In the genomic region with DNA sequence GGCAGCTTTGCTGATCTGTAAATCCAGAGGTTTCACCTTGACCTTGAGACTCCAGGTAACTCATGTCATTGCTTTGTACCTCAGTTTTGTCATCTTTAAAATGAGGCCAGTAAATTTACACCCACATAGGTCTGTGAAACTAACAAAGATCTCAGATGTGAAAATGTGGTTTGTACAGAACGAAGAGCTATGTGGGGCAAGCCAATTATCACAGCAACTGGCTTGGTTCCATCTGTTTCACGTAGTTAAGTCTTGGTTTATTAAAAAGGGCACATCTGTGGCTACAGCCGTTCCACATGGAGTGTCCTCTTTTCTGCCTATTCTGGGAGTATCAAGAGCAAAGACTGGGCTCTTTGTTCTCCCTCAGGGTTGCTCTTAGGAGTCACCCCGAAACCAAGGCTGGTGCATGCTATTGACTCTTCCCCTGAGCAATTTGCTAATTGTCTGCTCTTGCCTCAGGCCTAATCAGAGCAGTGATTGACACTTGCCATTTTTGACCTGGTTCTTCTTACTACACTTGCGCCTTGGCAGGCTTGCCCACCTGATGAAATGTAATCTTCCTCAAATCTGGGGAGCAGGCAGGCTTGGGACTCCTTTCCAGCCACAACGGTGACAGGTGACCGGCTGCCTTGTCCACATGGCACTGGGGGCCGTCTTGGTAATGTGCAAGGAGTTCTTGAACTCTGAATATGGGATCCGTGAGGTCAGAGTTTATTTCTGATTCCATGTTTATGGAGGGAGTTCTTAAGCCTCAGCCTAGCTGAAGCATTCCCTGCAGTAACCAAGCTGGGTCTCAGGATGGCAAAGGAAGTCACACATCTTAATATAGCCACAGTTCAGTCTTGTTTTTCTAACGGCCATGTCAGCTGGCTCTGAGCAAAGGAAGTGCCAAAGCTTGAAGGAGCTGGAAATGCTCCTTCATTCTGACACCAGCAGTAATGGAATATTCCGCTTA, we compare ENCODE assay signal across 15 cellular contexts. TPM values are rescaled to one million over a fixed set of nuclear protein-coding genes. Genes with fewer than 3 reads are reported as not detected.
DNase-seq lines count a peak whose midpoint lies in the region; ATAC-seq and TF ChIP-seq lines count a peak whose summit lies in the region.
"Had no signal": no experiment of that assay in that cellular context is flagged by ENCODE, and none has a peak within 500 bp of the region (broad histone marks: within the 10 kb centered on the region; RNA-seq: fewer than 3 reads in every experiment).

No MANE protein-coding gene starts in this region.

- DNase-seq in NCI-H524 treated with DMSO at 0.1 percent for 48 hours (lab: John Stamatoyannopoulos, UW), result peak; percentile 54
- DNase-seq in myocyte (ENCODE audit: low read depth), result peak; percentile 94
- no peak for DNase-seq in stimulated activated CD4-positive, alpha-beta T cell treated with anti-CD3 and anti-CD28 coated beads, Interleukin-4, amount 100 ng/mL, for 4 hours
- no peak for DNase-seq in mesothelial cell of epicardium (ENCODE audit: low spot score in 2 of 2, unreplicated experiment in 2 of 2)
- no peak for DNase-seq in activated gamma-delta T cell (lab: John Stamatoyannopoulos, UW)
- DNase-seq in COLO829 (ENCODE audit: low spot score), result no peak
- DNase-seq: central memory CD4-positive, alpha-beta T cell; H9; islet precursor cell; NCI-H2081 treated with DMSO at 0.1 percent for 48 hours; SHP77; small intestine had no signal

- no peaks in the 10 kb centered on the region for H3K9me3 ChIP-seq in BLaER1 treated with 17β-estradiol and CSF1 and Interleukin-3, amounts not matched to agents 10 nM and 100 nM (replicated peaks in 1 of 11)

- peak overlapping the region in 8 of 11 experiments; percentile 2 to 55 (median 40); a peak in 12 of 22 replicates for H3K9ac ChIP-seq in BLaER1 treated with 17β-estradiol and CSF1 and Interleukin-3, amounts not matched to agents 10 nM and 100 nM

- peaks cover 9% of the 10 kb centered on the region for H3K36me3 Mint-ChIP-seq in mesothelial cell of epicardium
- H3K36me3 Mint-ChIP-seq: activated naive CD4-positive, alpha-beta T cell treated with anti-CD3 and anti-CD28 coated beads, Interleukin-2, amount 50 U/mL, for 72 hours had no signal

- H3K27me3 ChIP-seq in BLaER1 treated with 17β-estradiol and CSF1 and Interleukin-3, amounts not matched to agents 10 nM and 100 nM, result no peaks in the 10 kb centered on the region

- no peak overlapping the region for H3K27ac Mint-ChIP-seq in mesothelial cell of epicardium
- H3K27ac Mint-ChIP-seq: H9 had no signal

- ATAC-seq in GM18858 (IDR thresholded peaks at IDR 0.05; ENCODE audit: unreplicated experiment), result peak; percentile 47
- ATAC-seq: activated naive CD4-positive, alpha-beta T cell treated with anti-CD3 and anti-CD28 coated beads, Interleukin-2, amount 50 U/mL, for 72 hours had no signal

- H3K27ac ChIP-seq in BLaER1 treated with 17β-estradiol and CSF1 and Interleukin-3, amounts not matched to agents 10 nM and 100 nM, result peak overlapping the region in 9 of 11 experiments; percentile 14 to 75 (median 62); a peak in 16 of 22 replicates

- H3K4me1 Mint-ChIP-seq in mesothelial cell of epicardium, result no peaks in the 10 kb centered on the region
- H3K4me1 Mint-ChIP-seq: H9 had no signal

- H3K4me2 ChIP-seq in BLaER1 treated with 17β-estradiol and CSF1 and Interleukin-3, amounts not matched to agents 10 nM and 100 nM, result peak overlapping the region; percentile 57 to 93 (median 79)

- no peaks in the 10 kb centered on the region for H3K9me3 Mint-ChIP-seq in mesothelial cell of epicardium
- H3K9me3 Mint-ChIP-seq: activated naive CD4-positive, alpha-beta T cell treated with anti-CD3 and anti-CD28 coated beads, Interleukin-2, amount 50 U/mL, for 72 hours; H9 had no signal

- TF ChIP-seq CTCF in mesothelial cell of epicardium (IDR thresholded peaks at IDR 0.05; ENCODE audit: unreplicated experiment), result no peak

- H3K4me1 ChIP-seq in BLaER1 treated with 17β-estradiol and CSF1 and Interleukin-3, amounts not matched to agents 10 nM and 100 nM, result peaks cover 17 to 49% (median 36%) of the 10 kb centered on the region in 10 experiments

- H4K20me1 ChIP-seq in BLaER1 treated with 17β-estradiol and CSF1 and Interleukin-3, amounts not matched to agents 10 nM and 100 nM, result no peaks in the 10 kb centered on the region

- peak overlapping the region in 2 of 10 experiments; percentile 9 to 44; a peak in 3 of 20 replicates for H3K4me3 ChIP-seq in BLaER1 treated with 17β-estradiol and CSF1 and Interleukin-3, amounts not matched to agents 10 nM and 100 nM

- H3K36me3 ChIP-seq in BLaER1 treated with 17β-estradiol and CSF1 and Interleukin-3, amounts not matched to agents 10 nM and 100 nM, result no peaks in the 10 kb centered on the region

- no peak overlapping the region for H3K4me3 Mint-ChIP-seq in mesothelial cell of epicardium
- H3K4me3 Mint-ChIP-seq: H9 had no signal

- H3K27me3 Mint-ChIP-seq in mesothelial cell of epicardium (ENCODE audit: low read depth), result no peaks in the 10 kb centered on the region

RNA-seq across cellular contexts. Expression of a gene that starts 40.1 kb away (rescaled TPM):
- 23.5 and 38.0 TPM in 2 replicates for total RNA-seq in myocyte
- polyA plus RNA-seq in myocyte (2012), result 13.3 TPM
- 15.8 to 17.1 TPM (median 16.3 TPM) in 3 replicates for total RNA-seq in mesothelial cell of epicardium

RNA-seq across cellular contexts. Expression of a gene that starts 40.2 kb away (rescaled TPM):
- total RNA-seq in myocyte, result 25.3 and 27.2 TPM in 2 replicates
- polyA plus RNA-seq in myocyte (2012), result 21.3 TPM
- 23.5 to 26.7 TPM (median 25.8 TPM) in 3 replicates for total RNA-seq in mesothelial cell of epicardium

RNA-seq across cellular contexts. Expression of a gene that starts 54.0 kb away (rescaled TPM):
- 2.9 and 24.8 TPM in 2 replicates for total RNA-seq in myocyte
- 2.5 TPM for polyA plus RNA-seq in myocyte (2012)
- 9.1 to 10.0 TPM (median 10.0 TPM) in 3 replicates for total RNA-seq in mesothelial cell of epicardium

Comparison
In these comparisons a context has a peak if more than half of its experiments do, and no peak if none do; other contexts are left out.
1. DNase-seq: peak in NCI-H524 treated with DMSO at 0.1 percent for 48 hours (single experiment) and myocyte (single experiment); none in stimulated activated CD4-positive, alpha-beta T cell treated with anti-CD3 and anti-CD28 coated beads, Interleukin-4, amount 100 ng/mL, for 4 hours (0 of 2), mesothelial cell of epicardium (0 of 2), activated gamma-delta T cell (single experiment) and COLO829 (single experiment).